In genomic region chr15:52021128-52021671, GRCh38 we compare ENCODE assay signal across 1 cellular context.
TF ChIP-seq lines count a peak whose summit lies in the region.

No MANE protein-coding gene starts in this region.

TF ChIP-seq in HEK293, 187 proteins besides CTCF, POLR2A, EP300 and RAD21 (continued from another document and continues in another):
- no peak for TF ChIP-seq ZNF280C (tag by site-specific recombination; IDR thresholded peaks at IDR 0.05)
- TF ChIP-seq GFI1B (tag by site-specific recombination; IDR thresholded peaks at IDR 0.05) = no peak
- no peak for TF ChIP-seq ZNF830 (tag by site-specific recombination; IDR thresholded peaks at IDR 0.05; ENCODE audit: low read depth)
- no peak for TF ChIP-seq GLIS2 (tag by site-specific recombination; IDR thresholded peaks at IDR 0.05)
- no peak for TF ChIP-seq PBX3 (CRISPR knock-in tag; IDR thresholded peaks at IDR 0.05)
- no peak for TF ChIP-seq ZNF133 (tag by site-specific recombination; IDR thresholded peaks at IDR 0.05)
- TF ChIP-seq ZNF530 (tag by site-specific recombination; IDR thresholded peaks at IDR 0.05; ENCODE audit: low read depth) = no peak
- 0 out of 2 replicates have a peak, but pooled peaks have one; percentile 14 for TF ChIP-seq ZFP69B (tag by site-specific recombination; IDR thresholded peaks at IDR 0.05)
- peak; percentile 66; the same call in 1 of the 2 replicates for TF ChIP-seq SP7 (tag by site-specific recombination; IDR thresholded peaks at IDR 0.05)
- TF ChIP-seq SCRT2 (tag by site-specific recombination; IDR thresholded peaks at IDR 0.05) = peak; percentile 92
- no peak for TF ChIP-seq ZNF140 (tag by site-specific recombination; IDR thresholded peaks at IDR 0.05)
- TF ChIP-seq ZNF670 (tag by site-specific recombination; IDR thresholded peaks at IDR 0.05; ENCODE audit: low read depth) = no peak
- TF ChIP-seq ZNF354C (tag by site-specific recombination; IDR thresholded peaks at IDR 0.05; ENCODE audit: borderline replicate concordance, low read depth) = no peak
- TF ChIP-seq KLF7 (tag by site-specific recombination; IDR thresholded peaks at IDR 0.05; ENCODE audit: borderline replicate concordance) = no peak
- peak; percentile 31; the same call in 1 of the 2 replicates for TF ChIP-seq ZBTB44 (tag by site-specific recombination; IDR thresholded peaks at IDR 0.05)
- TF ChIP-seq ZBTB49 (tag by site-specific recombination; IDR thresholded peaks at IDR 0.05; ENCODE audit: low read depth) = no peak
- TF ChIP-seq ZNF645 (tag by site-specific recombination; IDR thresholded peaks at IDR 0.05) = no peak
- no peak for TF ChIP-seq SETDB1 (IDR thresholded peaks at IDR 0.05; ENCODE audit: insufficient read length, low read length)
- no peak for TF ChIP-seq PRDM1 (tag by site-specific recombination; IDR thresholded peaks at IDR 0.05)
- no peak for TF ChIP-seq ZNF639 (tag by site-specific recombination; IDR thresholded peaks at IDR 0.05)
- TF ChIP-seq RBAK (tag by site-specific recombination; IDR thresholded peaks at IDR 0.05) = no peak
- no peak for TF ChIP-seq ZNF19 (tag by site-specific recombination; IDR thresholded peaks at IDR 0.05; ENCODE audit: low read depth)
- TF ChIP-seq ZNF10 (tag by site-specific recombination; IDR thresholded peaks at IDR 0.05) = no peak
- TF ChIP-seq BCL11B (tag by site-specific recombination; IDR thresholded peaks at IDR 0.05; ENCODE audit: low read depth) = no peak
- TF ChIP-seq TRIM28 (IDR thresholded peaks at IDR 0.05; ENCODE audit: borderline replicate concordance, low read length) = no peak
- peak; percentile 73 for TF ChIP-seq ZNF558 (tag by site-specific recombination; IDR thresholded peaks at IDR 0.05)
- no peak for TF ChIP-seq ZNF654 (tag by site-specific recombination; IDR thresholded peaks at IDR 0.05; ENCODE audit: low read depth)
- 0 out of 2 replicates have a peak, but pooled peaks have one; percentile 28 for TF ChIP-seq WT1 (tag by site-specific recombination; IDR thresholded peaks at IDR 0.05)
- TF ChIP-seq ZNF132 (tag by site-specific recombination; IDR thresholded peaks at IDR 0.05; ENCODE audit: borderline replicate concordance) = no peak
- no peak for TF ChIP-seq OSR2 (tag by site-specific recombination; IDR thresholded peaks at IDR 0.05)
- TF ChIP-seq ZNF521 (tag by site-specific recombination; IDR thresholded peaks at IDR 0.05) = no peak
- no peak for TF ChIP-seq ZNF580 (tag by site-specific recombination; IDR thresholded peaks at IDR 0.05)
- TF ChIP-seq ZNF792 (tag by site-specific recombination; IDR thresholded peaks at IDR 0.05) = no peak
- no peak for TF ChIP-seq INSM2 (tag by site-specific recombination; IDR thresholded peaks at IDR 0.05)
- peak; percentile 35; the same call in 1 of the 2 replicates for TF ChIP-seq PRDM10 (tag by site-specific recombination; IDR thresholded peaks at IDR 0.05)
- TF ChIP-seq ZNF362 (tag by site-specific recombination; IDR thresholded peaks at IDR 0.05) = peak; percentile 94
- TF ChIP-seq ZFP41 (tag by site-specific recombination; IDR thresholded peaks at IDR 0.05; ENCODE audit: borderline replicate concordance) = no peak
- TF ChIP-seq KLF10 (tag by site-specific recombination; IDR thresholded peaks at IDR 0.05) = peak; percentile 34; the same call in 1 of the 2 replicates
- TF ChIP-seq ZNF677 (tag by site-specific recombination; IDR thresholded peaks at IDR 0.05) = no peak
- no peak for TF ChIP-seq ZNF426 (tag by site-specific recombination; IDR thresholded peaks at IDR 0.05)
- TF ChIP-seq ZNF664 (tag by site-specific recombination; IDR thresholded peaks at IDR 0.05) = 0 out of 2 replicates have a peak, but pooled peaks have one; percentile 28
- TF ChIP-seq ZNF423 (tag by site-specific recombination; IDR thresholded peaks at IDR 0.05) = no peak
- TF ChIP-seq ZNF837 (tag by site-specific recombination; IDR thresholded peaks at IDR 0.05) = no peak
- no peak for TF ChIP-seq SP3 (tag by site-specific recombination; IDR thresholded peaks at IDR 0.05)
- no peak for TF ChIP-seq ZNF555 (tag by site-specific recombination; conservative IDR thresholded peaks at IDR 0.05)
- no peak for TF ChIP-seq ZNF184 (tag by site-specific recombination; IDR thresholded peaks at IDR 0.05)
- no peak for TF ChIP-seq ZNF248 (tag by site-specific recombination; IDR thresholded peaks at IDR 0.05)
- no peak for TF ChIP-seq ZNF76 (tag by site-specific recombination; IDR thresholded peaks at IDR 0.05; ENCODE audit: borderline replicate concordance, low read depth)
